Comparison of ENCODE assay signal across 25 cellular contexts in genomic region chr10:113017375-113017774, GRCh38.
"Had no signal": no experiment of that assay in that cellular context is flagged by ENCODE, and none has a peak within 500 bp of the region (broad histone marks: within the 10 kb centered on the region; RNA-seq: fewer than 3 reads in every experiment).

No MANE protein-coding gene starts in this region.

- H3K4me1 Mint-ChIP-seq: activated CD4-positive, alpha-beta T cell treated with anti-CD3 and anti-CD28 coated beads, Interleukin-2, amount 10 ng/mL, durations not matched to agents 7 days and 5 days; activated T-helper 17 cell treated with anti-CD3 and anti-CD28 coated beads, Interleukin-2, amount 50 U/mL, for 72 hours; T-cell had no signal

- H3K9me3 Mint-ChIP-seq: activated CD4-positive, alpha-beta memory T cell treated with anti-CD3 and anti-CD28 coated beads for 36 hours; activated CD4-positive, alpha-beta T cell treated with anti-CD3 and anti-CD28 coated beads, Interleukin-2, amount 10 ng/mL, durations not matched to agents 7 days and 5 days; activated naive CD4-positive, alpha-beta T cell treated with anti-CD3 and anti-CD28 coated beads for 36 hours; activated T-helper 17 cell treated with anti-CD3 and anti-CD28 coated beads, Interleukin-2, amount 50 U/mL, for 72 hours; T-cell had no signal

- H3K27ac ChIP-seq: brain microvascular endothelial cell, SK-N-MC had no signal

- H3K4me3 Mint-ChIP-seq: activated CD4-positive, alpha-beta memory T cell treated with anti-CD3 and anti-CD28 coated beads for 36 hours; activated CD4-positive, alpha-beta T cell treated with anti-CD3 and anti-CD28 coated beads, Interleukin-2, amount 10 ng/mL, durations not matched to agents 7 days and 5 days; activated naive CD4-positive, alpha-beta T cell treated with anti-CD3 and anti-CD28 coated beads for 36 hours; activated naive CD8-positive, alpha-beta T cell; activated T-helper 17 cell treated with anti-CD3 and anti-CD28 coated beads, Interleukin-2, amount 50 U/mL, for 72 hours; T-cell had no signal

- H3K27me3 ChIP-seq: brain microvascular endothelial cell, cardiac muscle cell had no signal

- H3K4me3 ChIP-seq: cardiac muscle cell, SK-N-MC had no signal

- H3K36me3 Mint-ChIP-seq: activated CD4-positive, alpha-beta memory T cell treated with anti-CD3 and anti-CD28 coated beads for 36 hours; activated naive CD8-positive, alpha-beta T cell; T-cell had no signal

- H3K27ac Mint-ChIP-seq: activated CD4-positive, alpha-beta memory T cell treated with anti-CD3 and anti-CD28 coated beads for 36 hours; activated CD4-positive, alpha-beta T cell treated with anti-CD3 and anti-CD28 coated beads, Interleukin-2, amount 10 ng/mL, durations not matched to agents 7 days and 5 days; activated naive CD4-positive, alpha-beta T cell treated with anti-CD3 and anti-CD28 coated beads for 36 hours; activated naive CD8-positive, alpha-beta T cell; activated T-helper 17 cell treated with anti-CD3 and anti-CD28 coated beads, Interleukin-2, amount 50 U/mL, for 72 hours; T-cell had no signal

- ATAC-seq: activated T-helper 17 cell treated with anti-CD3 and anti-CD28 coated beads, Interleukin-2, amount 50 U/mL, for 72 hours; T-cell had no signal

- H3K36me3 ChIP-seq: brain microvascular endothelial cell, cardiac muscle cell had no signal

- DNase-seq: activated CD4-positive, alpha-beta memory T cell treated with anti-CD3 and anti-CD28 coated beads for 36 hours; activated CD4-positive, alpha-beta T cell treated with anti-CD3 and anti-CD28 coated beads, Interleukin-2, amount 10 ng/mL, durations not matched to agents 7 days and 5 days; activated CD4-positive, CD25-positive, alpha-beta regulatory T cell; activated CD8-positive, alpha-beta memory T cell treated with anti-CD3 and anti-CD28 coated beads for 24 hours; activated gamma-delta T cell; activated naive CD4-positive, alpha-beta T cell treated with anti-CD3 and anti-CD28 coated beads for 36 hours; activated T-cell treated with anti-CD3 and anti-CD28 coated beads for 4 hours; activated T-cell treated with anti-CD3 and anti-CD28 coated beads, Interleukin-2, amount 50 U/mL, for 48 hours; amygdala; brain microvascular endothelial cell; KG1; NCI-H1048; NCI-H146; NCI-H187 treated with DMSO at 0.1 percent for 48 hours; NCI-H2081 treated with DMSO at 0.1 percent for 48 hours; NCI-H446; NCI-H524; SIG-M5; T-cell; T-helper 2 cell; T1000 had no signal
